Comparison of ENCODE assay signal across 29 cellular contexts in genomic region chr11:36777302-36777701, GRCh38.
A peak's percentile ranks its signal among the peaks of the same experiment; 100 is the strongest.
DNase-seq lines count a peak whose midpoint lies in the region; ATAC-seq and TF ChIP-seq lines count a peak whose summit lies in the region.
"Had no signal": no experiment of that assay in that cellular context is flagged by ENCODE, and none has a peak within 500 bp of the region (broad histone marks: within the 10 kb centered on the region; RNA-seq: fewer than 3 reads in every experiment).

No MANE protein-coding gene starts in this region.

- no peaks in the 10 kb centered on the region for H3K4me1 Mint-ChIP-seq in stimulated activated memory B cell treated with anti-CD40 and anti-IgM and Interleukin-4, amounts not matched to agents 10 μg/mL and 1 μg/mL and 100 μg/mL, for 72 hours
- H3K4me1 Mint-ChIP-seq: B cell, IgD-negative memory B cell had no signal

- POLR2A ChIA-PET in HEK293 (lab: Yijun Ruan, JAX), result no interaction called here
- POLR2A ChIA-PET in SK-N-SH (lab: Yijun Ruan, JAX), result no interaction called here

- no peaks in the 10 kb centered on the region for H3K9me2 ChIP-seq in SK-N-SH

- no peak overlapping the region for H3K4me3 Mint-ChIP-seq in stimulated activated memory B cell treated with anti-CD40 and anti-IgM and Interleukin-4, amounts not matched to agents 10 μg/mL and 1 μg/mL and 100 μg/mL, for 72 hours
- H3K4me3 Mint-ChIP-seq: B cell; CD8-positive, alpha-beta T cell; IgD-negative memory B cell had no signal

- TF ChIP-seq CTCF in HEK293 (tag by site-specific recombination; IDR thresholded peaks at IDR 0.05) (no peak), SK-N-SH (IDR thresholded peaks at IDR 0.05) (no peak), fibroblast of mammary gland (conservative IDR thresholded peaks at IDR 0.05; ENCODE audit: control insufficient read depth, insufficient read depth, low read depth, low read length) (no peak)

- ATAC-seq in stimulated activated memory B cell treated with anti-CD40 and anti-IgM and Interleukin-4, amounts not matched to agents 10 μg/mL and 1 μg/mL and 100 μg/mL, for 72 hours, result peak; percentile 7
- ATAC-seq: CD8-positive, alpha-beta T cell; GM12878 had no signal

- H3K4me3 ChIP-seq in HEK293 (ENCODE audit: low read depth, low read length), result no peak overlapping the region
- no peak overlapping the region for H3K4me3 ChIP-seq in SK-N-SH (ENCODE audit: low read depth in 2 of 2, low read length in 1 of 2)
- H3K4me3 ChIP-seq in fibroblast of mammary gland (ENCODE audit: control insufficient read depth, low read depth, low read length), result no peak overlapping the region
- H3K4me3 ChIP-seq: GM12878, PC-9, SK-N-MC had no signal

- no peak overlapping the region for H3K4me2 ChIP-seq in SK-N-SH
- H3K4me2 ChIP-seq: KMS-11, PC-9 had no signal

- TF ChIP-seq EP300 in SK-N-SH (IDR thresholded peaks at IDR 0.05; ENCODE audit: borderline replicate concordance in 1 of 2, low read depth in 1 of 2, low read length in 1 of 2), result no peak

- H3K79me2 ChIP-seq in SK-N-SH (ENCODE audit: insufficient read depth), result no peaks in the 10 kb centered on the region

- no peaks in the 10 kb centered on the region for H3K9me3 Mint-ChIP-seq in stimulated activated memory B cell treated with anti-CD40 and anti-IgM and Interleukin-4, amounts not matched to agents 10 μg/mL and 1 μg/mL and 100 μg/mL, for 72 hours
- H3K9me3 Mint-ChIP-seq: CD8-positive, alpha-beta T cell had no signal

- H3K36me3 ChIP-seq in HEK293 (ENCODE audit: control insufficient read depth in 2 of 2, insufficient read depth in 1 of 2, low read length in 2 of 2), result no peaks in the 10 kb centered on the region
- no peaks in the 10 kb centered on the region for H3K36me3 ChIP-seq in SK-N-SH (replicated peaks in 1 of 2; ENCODE audit: control insufficient read depth in 1 of 2, insufficient read depth in 2 of 2, low read length in 1 of 2)

- peaks cover 24% of the 10 kb centered on the region for H3F3A ChIP-seq in SK-N-SH (replicated peaks; ENCODE audit: insufficient read depth)

- H3K27me3 Mint-ChIP-seq in stimulated activated memory B cell treated with anti-CD40 and anti-IgM and Interleukin-4, amounts not matched to agents 10 μg/mL and 1 μg/mL and 100 μg/mL, for 72 hours, result no peaks in the 10 kb centered on the region
- H3K27me3 Mint-ChIP-seq: IgD-negative memory B cell had no signal

- H3K9ac ChIP-seq in SK-N-SH, result no peak overlapping the region
- H3K9ac ChIP-seq: KMS-11 had no signal

- H3K27ac Mint-ChIP-seq in stimulated activated memory B cell treated with anti-CD40 and anti-IgM and Interleukin-4, amounts not matched to agents 10 μg/mL and 1 μg/mL and 100 μg/mL, for 72 hours, result no peak overlapping the region
- H3K27ac Mint-ChIP-seq: B cell; CD8-positive, alpha-beta T cell; IgD-negative memory B cell had no signal

- DNase-seq in SK-N-SH (no peak), fibroblast of mammary gland (ENCODE audit: low read depth) (peak; percentile 3), substantia nigra (lab: John Stamatoyannopoulos, UW) (no peak), NCI-H2029 treated with DMSO at 0.1 percent for 48 hours (lab: John Stamatoyannopoulos, UW) (no peak), NCI-H526 (lab: John Stamatoyannopoulos, UW) (no peak)
- DNase-seq: Caco-2; CD8-positive, alpha-beta T cell; EL; GDM1; GOT3; HCEC 1CT; MM.1S; NCI-H1048; NCI-H1417; NCI-H1694 treated with DMSO at 0.1 percent for 48 hours; NCI-H2081 treated with DMSO at 0.1 percent for 48 hours; NCI-H2171; NCI-H226; NCI-H510A; PC-9; Right ventricle myocardium superior had no signal

- H3K9me3 ChIP-seq in HEK293 (ENCODE audit: control insufficient read depth, insufficient read depth, low read depth, low read length) (no peaks in the 10 kb centered on the region), SK-N-SH (no peaks in the 10 kb centered on the region)
- H3K9me3 ChIP-seq: Caco-2 had no signal

- no peak overlapping the region for H2AFZ ChIP-seq in SK-N-SH (ENCODE audit: low read depth)
- H2AFZ ChIP-seq: PC-9 had no signal

- TF ChIP-seq RAD21 in SK-N-SH (IDR thresholded peaks at IDR 0.05; ENCODE audit: low read length), result no peak

- H3K27me3 ChIP-seq in SK-N-SH (ENCODE audit: insufficient read depth), result no peaks in the 10 kb centered on the region

- CTCF ChIA-PET in HEK293 (lab: Yijun Ruan, JAX), result no interaction called here
- CTCF ChIA-PET in SK-N-SH (lab: Yijun Ruan, JAX), result no interaction called here

- H3K27ac ChIP-seq in HEK293 (ENCODE audit: extremely low read depth, low read depth, low read length) (no peak overlapping the region), SK-N-SH (ENCODE audit: low read depth in 2 of 2, low read length in 1 of 2) (no peak overlapping the region), substantia nigra (ENCODE audit: low read depth, low read length, poor library complexity, severe bottlenecking) (no peak overlapping the region)
- H3K27ac ChIP-seq: C4-2B, KMS-11, PC-9, SK-N-MC had no signal

- no peaks in the 10 kb centered on the region for H3K36me3 Mint-ChIP-seq in stimulated activated memory B cell treated with anti-CD40 and anti-IgM and Interleukin-4, amounts not matched to agents 10 μg/mL and 1 μg/mL and 100 μg/mL, for 72 hours
- H3K36me3 Mint-ChIP-seq: CD8-positive, alpha-beta T cell; IgD-negative memory B cell had no signal

- 16% methylated on average over 2 of the region's 2 CpGs for WGBS in SK-N-SH (ENCODE audit: low lambda C conversion rate)

- no peaks in the 10 kb centered on the region for H4K20me1 ChIP-seq in SK-N-SH (ENCODE audit: insufficient read depth)

- H3K4me1 ChIP-seq in HEK293 (ENCODE audit: control insufficient read depth, insufficient read depth, low read length) (no peaks in the 10 kb centered on the region), SK-N-SH (ENCODE audit: control insufficient read depth in 1 of 2, insufficient read depth in 2 of 2, low read depth in 1 of 2, low read length in 1 of 2) (peaks cover 0 to 4% of the 10 kb centered on the region in 2 experiments; a peak in 2 of 4 replicates)
- H3K4me1 ChIP-seq: Caco-2 had no signal

TF ChIP-seq in HEK293, 187 proteins besides CTCF, POLR2A, EP300 and RAD21:
- TF ChIP-seq ZNF394 (tag by site-specific recombination; IDR thresholded peaks at IDR 0.05; ENCODE audit: borderline replicate concordance) (no peak), KLF8 (tag by site-specific recombination; IDR thresholded peaks at IDR 0.05) (0 out of 2 replicates have a peak, but pooled peaks have one; percentile 30)

TF ChIP-seq in SK-N-SH, 30 proteins besides CTCF, POLR2A, EP300 and RAD21 (continues in another document):
- TF ChIP-seq SIN3A (IDR thresholded peaks at IDR 0.05; ENCODE audit: borderline replicate concordance, low read depth, low read length), result no peak
- no peak for TF ChIP-seq USF1 (IDR thresholded peaks at IDR 0.05; ENCODE audit: borderline replicate concordance, low read depth)
- TF ChIP-seq TEAD4 (IDR thresholded peaks at IDR 0.05; ENCODE audit: borderline replicate concordance, insufficient read depth), result peak; percentile 69; the same call in 1 of the 2 replicates
- no peak for TF ChIP-seq GATA2 (CRISPR knock-in tag; IDR thresholded peaks at IDR 0.05)
- no peak for TF ChIP-seq ZBTB33 (IDR thresholded peaks at IDR 0.05; ENCODE audit: borderline replicate concordance, low read depth)
- no peak for TF ChIP-seq NRF1 (IDR thresholded peaks at IDR 0.05; ENCODE audit: low read depth, low read length)
- no peak for TF ChIP-seq GABPA (IDR thresholded peaks at IDR 0.05; ENCODE audit: low read depth)
- peak; percentile 70 for TF ChIP-seq NFIC (IDR thresholded peaks at IDR 0.05; ENCODE audit: borderline replicate concordance)
- no peak for TF ChIP-seq CHD2 (IDR thresholded peaks at IDR 0.05; ENCODE audit: low read length, partially characterized antibody)
- TF ChIP-seq RCOR1 (IDR thresholded peaks at IDR 0.05; ENCODE audit: low read length), result no peak
- peak; percentile 36; the same call in 1 of the 2 replicates for TF ChIP-seq RXRA (IDR thresholded peaks at IDR 0.05; ENCODE audit: borderline replicate concordance, low read depth)
- peak; percentile 3; the same call in 1 of the 2 replicates for TF ChIP-seq FOSL2 (IDR thresholded peaks at IDR 0.05; ENCODE audit: borderline replicate concordance, low read depth)
- peak; percentile 83 for TF ChIP-seq TCF12 (IDR thresholded peaks at IDR 0.05)
- TF ChIP-seq ELF1 (IDR thresholded peaks at IDR 0.05), result no peak
- TF ChIP-seq JUND (IDR thresholded peaks at IDR 0.05), result peak; percentile 60
- TF ChIP-seq PBX3 (IDR thresholded peaks at IDR 0.05), result peak; percentile 56
- TF ChIP-seq MXI1 (IDR thresholded peaks at IDR 0.05; ENCODE audit: low read depth, low read length), result no peak
- TF ChIP-seq FOXM1 (IDR thresholded peaks at IDR 0.05; ENCODE audit: low read depth), result no peak

Comparison
In these comparisons a context has a peak if more than half of its experiments do, and no peak if none do; other contexts are left out.
1. Of the 4 proteins assayed by ChIP-seq in both HEK293 and SK-N-SH: peak only in HEK293: none; only in SK-N-SH: PBX3; in both: none; in neither: 3.